9 cellular contexts compared by ENCODE assay signal in the genomic region with DNA sequence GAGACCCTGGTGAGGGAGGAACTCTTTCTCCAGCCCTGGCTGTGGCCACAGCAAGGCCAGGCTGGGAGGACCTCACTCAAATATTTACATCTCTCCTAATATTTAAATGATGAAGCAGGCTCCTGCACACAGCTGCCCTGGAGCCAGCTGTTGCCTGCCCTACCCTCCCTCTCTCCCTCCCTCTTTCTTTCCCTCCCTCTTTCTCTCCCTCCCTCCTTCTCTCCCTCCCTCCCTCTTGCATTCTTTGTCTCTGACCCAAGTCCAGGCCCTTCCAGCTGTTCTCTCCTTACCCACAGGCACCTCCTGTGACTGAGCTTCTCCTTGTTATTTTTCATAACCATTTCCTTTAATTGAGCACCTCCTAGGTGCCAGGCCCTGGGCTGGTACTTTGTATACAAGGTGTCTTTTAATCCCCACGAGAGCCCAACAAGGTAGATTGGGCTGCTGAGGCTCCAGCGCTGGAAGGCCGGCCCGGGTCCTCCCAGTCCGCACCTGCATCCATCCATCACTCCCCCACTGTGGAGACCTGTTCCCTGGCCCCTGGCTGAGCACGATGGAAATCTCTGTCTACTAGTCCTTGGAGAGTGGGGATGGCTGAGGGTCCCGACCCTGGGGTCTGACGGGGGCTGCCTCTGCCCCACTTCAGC.
A peak's percentile ranks its signal among the peaks of the same experiment; 100 is the strongest.
DNase-seq lines count a peak whose midpoint lies in the region; ATAC-seq and TF ChIP-seq lines count a peak whose summit lies in the region.
"Had no signal": no experiment of that assay in that cellular context is flagged by ENCODE, and none has a peak within 500 bp of the region (broad histone marks: within the 10 kb centered on the region; RNA-seq: fewer than 3 reads in every experiment).

No MANE protein-coding gene starts in this region.

- TF ChIP-seq CTCF in Caco-2 (IDR thresholded peaks at IDR 0.05; ENCODE audit: insufficient read depth in 1 of 2, low read depth in 1 of 2, low read length in 1 of 2, severe bottlenecking in 1 of 2, unreplicated experiment in 1 of 2) (no peak), fibroblast of mammary gland (conservative IDR thresholded peaks at IDR 0.05; ENCODE audit: control insufficient read depth, insufficient read depth, low read depth, low read length) (no peak), psoas muscle (IDR thresholded peaks at IDR 0.05) (no peak)

- 29 to 60% (median 41%) methylated on average over 8 of the region's 8 CpGs for WGBS in psoas muscle, 3 donors

- POLR2A ChIA-PET in Caco-2 (lab: Charles Lee): interaction anchor here (1.1 kb wide), 1 partner anchor 9 kb away, joined by 3 read pairs; no protein-coding TSS in a partner anchor

- H3K27me3 Mint-ChIP-seq in Caco-2 (ENCODE audit: insufficient read depth, unreplicated experiment): no peaks in the 10 kb centered on the region

- H3K4me1 ChIP-seq in Caco-2 (peaks cover 56% of the 10 kb centered on the region), psoas muscle (peaks cover 79% of the 10 kb centered on the region)

- H3K27ac ChIP-seq in psoas muscle: peak overlapping the region; percentile 61

- H3K27ac Mint-ChIP-seq in Caco-2 (ENCODE audit: unreplicated experiment): peak overlapping the region; percentile 87

- no peaks in the 10 kb centered on the region for H3K9me3 ChIP-seq in Caco-2
- H3K9me3 ChIP-seq in psoas muscle: no peaks in the 10 kb centered on the region

- intact Hi-C loops in Caco-2 (cut with micrococcal nuclease; ENCODE audit: unreplicated experiment): loop anchor here (1.0 kb wide), 1 partner anchor 9 kb away; no protein-coding TSS in a partner anchor
- intact Hi-C loops in psoas muscle (cut with DNase I): no loop called here

- DNase-seq in Caco-2 (no peak), NAMALWA (ENCODE audit: low spot score) (peak; percentile 31), fibroblast of mammary gland (ENCODE audit: low read depth) (peak; percentile 75), psoas muscle (no peak)
- no peak for DNase-seq in stimulated activated naive CD4-positive, alpha-beta T cell treated with Interleukin-2 at 50 U/mL for 16 hours (lab: John Stamatoyannopoulos, UW)
- DNase-seq: small intestine had no signal

- H3K4me3 ChIP-seq in Caco-2 (ENCODE audit: low read depth, low read length) (no peak overlapping the region), fibroblast of mammary gland (ENCODE audit: control insufficient read depth, low read depth, low read length) (no peak overlapping the region), psoas muscle (no peak overlapping the region)

- ATAC-seq in psoas muscle (peak; percentile 14 to 52 (median 32)), HG03565 (IDR thresholded peaks at IDR 0.05; ENCODE audit: unreplicated experiment) (no peak), GM21381 (IDR thresholded peaks at IDR 0.05; ENCODE audit: unreplicated experiment) (no peak), GM18907 (IDR thresholded peaks at IDR 0.05; ENCODE audit: unreplicated experiment) (no peak)

- no peak overlapping the region for H3K4me3 Mint-ChIP-seq in Caco-2 (ENCODE audit: unreplicated experiment)

- H3K36me3 ChIP-seq in Caco-2 (ENCODE audit: control insufficient read depth, insufficient read depth, low read length) (no peaks in the 10 kb centered on the region), psoas muscle (ENCODE audit: insufficient read depth in 1 of 2, low read depth in 1 of 2) (no peaks in the 10 kb centered on the region)

- CTCF ChIA-PET in Caco-2 (lab: Charles Lee): interaction anchor here (0.6 to 1.9 kb wide), 5 partner anchors 9 to 82 kb away, joined by 3 to 10 read pairs (median 4); no protein-coding TSS in a partner anchor

- no peaks in the 10 kb centered on the region for H3K27me3 ChIP-seq in Caco-2 (replicated peaks; ENCODE audit: control insufficient read depth, insufficient read depth, low read length)
- H3K27me3 ChIP-seq in psoas muscle (ENCODE audit: insufficient read depth in 3 of 3, low read length in 2 of 3): no peaks in the 10 kb centered on the region

- H3K9me3 Mint-ChIP-seq in Caco-2 (ENCODE audit: unreplicated experiment): no peaks in the 10 kb centered on the region

- peaks cover 37% of the 10 kb centered on the region for H3K36me3 Mint-ChIP-seq in Caco-2 (ENCODE audit: insufficient read depth, unreplicated experiment)

- peaks cover 38% of the 10 kb centered on the region for H3K4me1 Mint-ChIP-seq in Caco-2 (ENCODE audit: low read depth, unreplicated experiment)

- no TSS peak for BruUV-seq in Caco-2 (replicated peaks; lab: Mats Ljungman, UMichigan)

Comparison
In these comparisons a context has a peak if more than half of its experiments do, and no peak if none do; other contexts are left out.
1. DNase-seq: peak in NAMALWA (single experiment) and fibroblast of mammary gland (single experiment); none in Caco-2 (0 of 2), psoas muscle (0 of 2) and stimulated activated naive CD4-positive, alpha-beta T cell treated with Interleukin-2 at 50 U/mL for 16 hours (single experiment).
2. ATAC-seq: peak in psoas muscle (4 of 4); none in HG03565 (single experiment), GM21381 (single experiment) and GM18907 (single experiment).